1 cellular context compared by ENCODE assay signal in genomic region chr15:52730163-52730562, GRCh38.
TF ChIP-seq lines count a peak whose summit lies in the region.

No MANE protein-coding gene starts in this region.

TF ChIP-seq in SK-N-SH, 30 proteins besides CTCF, POLR2A, EP300 and RAD21 (continued from another document):
- TF ChIP-seq REST (IDR thresholded peaks at IDR 0.05; ENCODE audit: low read depth, low read length) (no peak), IRF3 (IDR thresholded peaks at IDR 0.05; ENCODE audit: low read depth, low read length) (no peak), RFX5 (IDR thresholded peaks at IDR 0.05; ENCODE audit: low read length) (no peak), RXRA (IDR thresholded peaks at IDR 0.05; ENCODE audit: borderline replicate concordance, low read depth) (no peak), TAF1 (IDR thresholded peaks at IDR 0.05; ENCODE audit: borderline replicate concordance, low read depth, low read length) (no peak), GATA2 (CRISPR knock-in tag; IDR thresholded peaks at IDR 0.05) (no peak), SMC3 (IDR thresholded peaks at IDR 0.05; ENCODE audit: low read depth, low read length) (no peak), SIN3A (IDR thresholded peaks at IDR 0.05; ENCODE audit: borderline replicate concordance, low read depth, low read length) (no peak), TCF12 (IDR thresholded peaks at IDR 0.05) (no peak), EZH2phosphoT487 (IDR thresholded peaks at IDR 0.05; ENCODE audit: borderline replicate concordance, low read depth) (no peak), USF1 (IDR thresholded peaks at IDR 0.05; ENCODE audit: borderline replicate concordance, low read depth) (no peak), TEAD4 (IDR thresholded peaks at IDR 0.05; ENCODE audit: borderline replicate concordance, insufficient read depth) (no peak)
